In genomic region chr2:71824436-71824835, GRCh38 we compare ENCODE assay signal across 1 cellular context.
TF ChIP-seq lines count a peak whose summit lies in the region.

No MANE protein-coding gene starts in this region.

TF ChIP-seq in HepG2, 621 proteins besides CTCF, POLR2A, EP300 and RAD21 (continued from another document):
- no peak for TF ChIP-seq PRDM10 (CRISPR knock-in tag; IDR thresholded peaks at IDR 0.05; ENCODE audit: low read depth)
